Comparison of ENCODE assay signal across 8 cellular contexts in the genomic region with DNA sequence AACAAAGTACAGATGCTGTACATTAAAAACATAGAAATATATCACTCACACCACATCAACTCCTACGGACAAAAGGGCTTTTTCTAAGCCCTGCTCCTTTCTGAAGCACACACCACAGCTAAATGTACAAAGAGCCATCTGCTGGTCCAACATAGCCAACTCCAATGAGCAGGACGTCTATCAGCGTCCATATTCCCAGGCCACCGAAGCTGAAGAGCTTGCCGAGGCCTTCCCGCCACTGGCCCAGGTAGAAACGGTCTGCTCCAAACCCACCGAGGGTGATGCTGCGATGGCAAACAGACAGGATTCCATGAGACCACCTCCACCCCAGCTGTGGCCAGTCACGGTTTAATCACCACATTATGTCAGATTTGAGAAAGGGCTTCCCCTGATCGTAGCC. TPM values are rescaled to one million over a fixed set of nuclear protein-coding genes. Genes with fewer than 3 reads are reported as not detected.
A peak's percentile ranks its signal among the peaks of the same experiment; 100 is the strongest.
DNase-seq lines count a peak whose midpoint lies in the region; ATAC-seq and TF ChIP-seq lines count a peak whose summit lies in the region.

No MANE protein-coding gene starts in this region.

- no peak for TF ChIP-seq RAD21 in IMR-90 (IDR thresholded peaks at IDR 0.05; ENCODE audit: low read length)

- peaks cover 4% of the 10 kb centered on the region; the same call in 1 of the 2 replicates for H4K20me1 ChIP-seq in IMR-90 (ENCODE audit: insufficient read depth, low read length)

- H3K23ac ChIP-seq in IMR-90 (ENCODE audit: low read depth, low read length) (no peak overlapping the region), mesendoderm (ENCODE audit: low read length) (no peak overlapping the region)

- H3K14ac ChIP-seq in IMR-90 (replicated peaks; ENCODE audit: low read depth, low read length): no peak overlapping the region

- H3K27me3 ChIP-seq in ACC112 (ENCODE audit: insufficient read depth, low read length) (no peaks in the 10 kb centered on the region), IMR-90 (ENCODE audit: control insufficient read depth, insufficient read depth, low read length) (no peaks in the 10 kb centered on the region), breast epithelium (no peaks in the 10 kb centered on the region), mesendoderm (ENCODE audit: insufficient read depth, low read length, poor library complexity) (no peaks in the 10 kb centered on the region), adrenal gland (no peaks in the 10 kb centered on the region)

- no peaks in the 10 kb centered on the region for H3K79me2 ChIP-seq in ACC112 (ENCODE audit: control insufficient read depth, insufficient read depth, low read length, unreplicated experiment)
- H3K79me2 ChIP-seq in mesendoderm (ENCODE audit: control insufficient read depth, insufficient read depth, low read length): no peaks in the 10 kb centered on the region

- no peak overlapping the region for H2BK20ac ChIP-seq in IMR-90 (ENCODE audit: low read depth, low read length)

- no peak overlapping the region for H4K91ac ChIP-seq in IMR-90 (ENCODE audit: insufficient read depth, low read depth, low read length)

- intact Hi-C loops in IMR-90 (cut with micrococcal nuclease): loop anchor here (10.0 kb wide), 1 partner anchor 628 kb away; no protein-coding TSS in a partner anchor
- intact Hi-C loops in breast epithelium (cut with DNase I; ENCODE audit: low total_unique reads): loop anchor here (10.0 kb wide), 1 partner anchor 338 kb away; no protein-coding TSS in a partner anchor
- intact Hi-C loops in adrenal gland (cut with DNase I): loop anchor here (5.0 kb wide), 2 partner anchors 340 to 345 kb away; partner anchors contain the start of gene SNRPA1 (in 1 of the 2)

- 0 out of 2 replicates have a peak overlapping the region, but pooled peaks have one; percentile 8 for H3K27ac ChIP-seq in ACC112 (ENCODE audit: low read depth, low read length)
- no peak overlapping the region for H3K27ac ChIP-seq in IMR-90 (ENCODE audit: insufficient read depth, low read length)
- H3K27ac ChIP-seq in breast epithelium: peak overlapping the region; percentile 22 to 84
- H3K27ac ChIP-seq in mesendoderm (ENCODE audit: low read depth, low read length): no peak overlapping the region
- peak overlapping the region in 2 of 5 donors; percentile 40 to 56 for H3K27ac ChIP-seq in adrenal gland

- H3K9me1 ChIP-seq in IMR-90 (ENCODE audit: insufficient read depth, low read length): no peaks in the 10 kb centered on the region

- dilution Hi-C loops in IMR-90 (cut with HindIII; ENCODE audit: low sequenced_read_pairs, unreplicated experiment): no loop called here

- H3K4ac ChIP-seq in IMR-90 (ENCODE audit: low read depth, low read length) (no peak overlapping the region), mesendoderm (ENCODE audit: low read depth, low read length) (no peak overlapping the region)

- H2AK5ac ChIP-seq in IMR-90 (ENCODE audit: low read depth, low read length): no peak overlapping the region
- no peak overlapping the region for H2AK5ac ChIP-seq in mesendoderm (ENCODE audit: low read length)

- CTCF ChIA-PET in IMR-90 (lab: Yijun Ruan, JAX): interaction anchor here (1.1 to 2.2 kb wide), 2 partner anchors 342 to 354 kb away, joined by 3 to 9 read pairs; no protein-coding TSS in a partner anchor

- H2BK15ac ChIP-seq in IMR-90 (ENCODE audit: low read depth, low read length): no peak overlapping the region
- H2BK15ac ChIP-seq in mesendoderm (replicated peaks; ENCODE audit: low read depth): no peak overlapping the region

- H3K18ac ChIP-seq in IMR-90 (ENCODE audit: low read depth, low read length) (no peak overlapping the region), mesendoderm (ENCODE audit: low read length) (no peak overlapping the region)

- TF ChIP-seq POLR2A in IMR-90 (IDR thresholded peaks at IDR 0.05; ENCODE audit: low read depth, low read length) (no peak), breast epithelium (IDR thresholded peaks at IDR 0.05) (no peak), adrenal gland (IDR thresholded peaks at IDR 0.05) (no peak), erythroblast (IDR thresholded peaks at IDR 0.05; ENCODE audit: low read length) (no peak)

- H3K4me3 ChIP-seq in ACC112 (ENCODE audit: low read depth, low read length) (no peak overlapping the region), IMR-90 (ENCODE audit: insufficient read depth, low read depth, low read length) (no peak overlapping the region), breast epithelium (no peak overlapping the region), mesendoderm (ENCODE audit: low read length) (no peak overlapping the region), adrenal gland (no peak overlapping the region)

- peaks cover 6% of the 10 kb centered on the region for H3K4me1 ChIP-seq in ACC112 (ENCODE audit: control insufficient read depth, insufficient read depth, low read length, unreplicated experiment)
- peaks cover 2% of the 10 kb centered on the region for H3K4me1 ChIP-seq in IMR-90 (ENCODE audit: control insufficient read depth, insufficient read depth, low read length)
- no peaks in the 10 kb centered on the region for H3K4me1 ChIP-seq in breast epithelium
- no peaks in the 10 kb centered on the region for H3K4me1 ChIP-seq in mesendoderm (ENCODE audit: control insufficient read depth, low read depth, low read length)
- H3K4me1 ChIP-seq in adrenal gland (replicated peaks in 1 of 2): peaks cover 6 to 27% of the 10 kb centered on the region in 2 donors

- H3K36me3 ChIP-seq in ACC112 (ENCODE audit: insufficient read depth, low read length) (peaks cover 7% of the 10 kb centered on the region; the same call in 1 of the 2 replicates), IMR-90 (ENCODE audit: control insufficient read depth, insufficient read depth, low read length) (peaks cover 30% of the 10 kb centered on the region), breast epithelium (peaks cover 8% of the 10 kb centered on the region), mesendoderm (ENCODE audit: control insufficient read depth, insufficient read depth, low read length) (peaks cover 2% of the 10 kb centered on the region), adrenal gland (replicated peaks in 1 of 2) (peaks cover 0 to 55% of the 10 kb centered on the region in 2 donors)

- no peak overlapping the region for H4K5ac ChIP-seq in IMR-90 (ENCODE audit: low read depth, low read length)
- no peak overlapping the region for H4K5ac ChIP-seq in mesendoderm (ENCODE audit: low read length)

- BruUV-seq in IMR-90 (replicated peaks; lab: Mats Ljungman, UMichigan): no TSS peak

- no peak for TF ChIP-seq CTCF in IMR-90 (conservative IDR thresholded peaks at IDR 0.05; ENCODE audit: low read depth, low read length)
- TF ChIP-seq CTCF in breast epithelium (IDR thresholded peaks at IDR 0.05): no peak
- TF ChIP-seq CTCF in adrenal gland (IDR thresholded peaks at IDR 0.05): no peak

- H3K9ac ChIP-seq in IMR-90 (ENCODE audit: low read depth, low read length) (no peak overlapping the region), mesendoderm (ENCODE audit: low read length) (no peak overlapping the region)

- H2BK5ac ChIP-seq in IMR-90 (ENCODE audit: low read depth, low read length, poor library complexity, severe bottlenecking) (peak overlapping the region; percentile 2), mesendoderm (ENCODE audit: low read length) (no peak overlapping the region)

- WGBS in IMR-90 (ENCODE audit: extremely low coverage in 2 of 2, insufficient read length in 1 of 2), 2 experiments: 73% methylated on average over 5 of the region's 11 CpGs; no CpG with 5 or more reads in 1 of the 2 experiments
- no CpG with 5 or more reads among the region's 11 CpGs for WGBS in mesendoderm (ENCODE audit: extremely low coverage, insufficient coverage, low lambda C conversion rate)
- 66 to 72% (median 71%) methylated on average over 11 of the region's 11 CpGs for WGBS in adrenal gland, 4 donors

- H3K79me1 ChIP-seq in IMR-90 (ENCODE audit: low read depth in 1 of 2, low read length in 2 of 2) (peaks cover 17 to 28% of the 10 kb centered on the region in 2 experiments), mesendoderm (ENCODE audit: low read length) (peaks cover 7% of the 10 kb centered on the region)

- no peak for DNase-seq in IMR-90
- DNase-seq in breast epithelium (ENCODE audit: low spot score in 2 of 2): no peak
- DNase-seq in mesendoderm: peak; percentile 14
- DNase-seq in adrenal gland: no peak
- no peak for DNase-seq in A172 (ENCODE audit: low spot score)
- DNase-seq in NCI-H524 treated with DMSO at 0.1 percent for 48 hours (lab: John Stamatoyannopoulos, UW): no peak
- no peak for DNase-seq in erythroblast (lab: John Stamatoyannopoulos, UW)

- POLR2A ChIA-PET in IMR-90 (lab: Charles Lee; ENCODE audit: unreplicated experiment): no interaction called here

- H3K4me2 ChIP-seq in IMR-90 (ENCODE audit: low read depth, low read length) (no peak overlapping the region), mesendoderm (ENCODE audit: low read length) (no peak overlapping the region)

- H4K8ac ChIP-seq in IMR-90 (ENCODE audit: low read depth in 2 of 2, low read length in 2 of 2): no peak overlapping the region
- no peak overlapping the region for H4K8ac ChIP-seq in mesendoderm (ENCODE audit: low read depth, low read length)

- ATAC-seq in IMR-90 (ENCODE audit: low read depth): no peak

- H3K56ac ChIP-seq in IMR-90 (ENCODE audit: extremely low read depth, insufficient read depth, low read length) (no peak overlapping the region), mesendoderm (ENCODE audit: low read length) (no peak overlapping the region)

- no peaks in the 10 kb centered on the region for H3K9me3 ChIP-seq in IMR-90 (ENCODE audit: control insufficient read depth, insufficient read depth, low read length)
- no peaks in the 10 kb centered on the region for H3K9me3 ChIP-seq in breast epithelium
- H3K9me3 ChIP-seq in adrenal gland (replicated peaks in 1 of 3): no peaks in the 10 kb centered on the region

- no peak overlapping the region for H2AFZ ChIP-seq in ACC112 (ENCODE audit: low read length, unreplicated experiment)
- no peak overlapping the region for H2AFZ ChIP-seq in IMR-90 (replicated peaks; ENCODE audit: low read length, poor library complexity)

- in situ Hi-C loops in IMR-90 (cut with MboI; ENCODE audit: low sequenced_read_pairs): loop anchor here (5.0 kb wide), 1 partner anchor 350 kb away; no protein-coding TSS in a partner anchor

- H2AK9ac ChIP-seq in IMR-90 (replicated peaks; ENCODE audit: low read depth, low read length, poor library complexity): peak overlapping the region; percentile 76

- H2BK120ac ChIP-seq in IMR-90 (ENCODE audit: low read depth, low read length) (no peak overlapping the region), mesendoderm (ENCODE audit: low read depth, low read length) (no peak overlapping the region)

RNA-seq across cellular contexts. Expression of gene TM2D3, which starts 9.8 kb away (rescaled TPM):
- total RNA-seq in IMR-90 (2012; rRNA removed) (27.4 and 30.6 TPM in 2 replicates), breast epithelium (10 to 100 TPM; 40.3 to 49.8 (median 46.2) TPM), adrenal gland (10 to 100 TPM; 18.4 to 75.4 (median 53.6) TPM)
- polyA plus RNA-seq in IMR-90 (2012; rRNA removed) (34.5 and 35.5 TPM in 2 replicates), adrenal gland (10 to 100 TPM; 34.3 to 42.7 (median 34.6) TPM)
- 54.5 and 74.3 TPM in 2 replicates for polyA plus RNA-seq in IMR-90 (2012; cell fraction: cytosol; rRNA removed)
- polyA plus RNA-seq in IMR-90 (2012; cell fraction: nucleus; rRNA removed; ENCODE audit: low replicate concordance): 33.7 and 52.5 TPM in 2 replicates
- polyA plus RNA-seq in mesendoderm (2013, experiment 1 of 2): 16.3 TPM
- 16.3 TPM for polyA plus RNA-seq in mesendoderm (2013, experiment 2 of 2)
- 35.5 and 47.1 TPM in 2 replicates for total RNA-seq in A172 (2014; rRNA removed; shearing (Covaris generic))

Comparison
In these comparisons a context has a peak if more than half of its experiments do, and no peak if none do; other contexts are left out.
1. H3K27ac ChIP-seq: peak in ACC112 (single experiment) and breast epithelium (2 of 2); none in IMR-90 (single experiment) and mesendoderm (single experiment).